21 cellular contexts compared by ENCODE assay signal in genomic region chr1:119766374-119766794, GRCh38. TPM values are rescaled to one million over a fixed set of nuclear protein-coding genes. Genes with fewer than 3 reads are reported as not detected.
DNase-seq lines count a peak whose midpoint lies in the region; ATAC-seq and TF ChIP-seq lines count a peak whose summit lies in the region.
"Had no signal": no experiment of that assay in that cellular context is flagged by ENCODE, and none has a peak within 500 bp of the region (broad histone marks: within the 10 kb centered on the region; RNA-seq: fewer than 3 reads in every experiment).

No MANE protein-coding gene starts in this region.

- 36 to 44% methylated on average over 4 of the region's 4 CpGs for WGBS in heart right ventricle, 2 donors

- H3K36me3 ChIP-seq in heart right ventricle: no peaks in the 10 kb centered on the region
- H3K36me3 ChIP-seq in mucosa of stomach (ENCODE audit: control insufficient read depth, insufficient read depth, low read length): no peaks in the 10 kb centered on the region
- H3K36me3 ChIP-seq: Peyer's patch had no signal

- DNase-seq in DMS53 (lab: John Stamatoyannopoulos, UW): peak; percentile 43
- no peak for DNase-seq in DMS53 treated with DMSO at 0.1 percent for 48 hours (lab: John Stamatoyannopoulos, UW; ENCODE audit: unreplicated experiment)
- DNase-seq in heart right ventricle: no peak
- peak in 28 of 49 donors; percentile 3 to 50 (median 14) for DNase-seq in substantia nigra (lab: John Stamatoyannopoulos, UW)
- no peak for DNase-seq in activated gamma-delta T cell treated with Interleukin-2 at 50 U/mL for 16 hours
- DNase-seq in NCI-H1092 treated with DMSO at 0.1 percent for 48 hours (lab: John Stamatoyannopoulos, UW): no peak
- DNase-seq: 8988T; activated naive CD4-positive, alpha-beta T cell treated with anti-CD3 and anti-CD28 coated beads, Interleukin-2, amount 50 U/mL, for 16 hours; COR-L47; effector CD8-positive, alpha-beta T cell; Kasumi-1; NCI-H1694; NCI-H526; Peyer's patch; stimulated activated CD4-positive, alpha-beta T cell treated with anti-CD3 and anti-CD28 coated beads, Interleukin-2, amount 100 ng/mL, for 48 hours had no signal

- H3K4me1 ChIP-seq in heart right ventricle (peaks cover 0 to 17% (median 10%) of the 10 kb centered on the region in 9 donors), mucosa of stomach (ENCODE audit: control insufficient read depth, insufficient read depth, low read length) (peaks cover 46% of the 10 kb centered on the region)

- intact Hi-C loops in heart right ventricle (cut with DNase I): no loop called here

- TF ChIP-seq CTCF in heart right ventricle (IDR thresholded peaks at IDR 0.05): no peak

- H3K4me3 ChIP-seq in heart right ventricle (peak overlapping the region in 2 of 10 donors; percentile 2 to 20), mucosa of stomach (ENCODE audit: low read length) (no peak overlapping the region)

- H3K27me3 ChIP-seq in heart right ventricle (no peaks in the 10 kb centered on the region), mucosa of stomach (ENCODE audit: control insufficient read depth, insufficient read depth, low read length) (no peaks in the 10 kb centered on the region)
- H3K27me3 ChIP-seq: Peyer's patch had no signal

- peak overlapping the region; percentile 25 for H3K9ac ChIP-seq in mucosa of stomach (ENCODE audit: low read length)

- H3K9me3 ChIP-seq in heart right ventricle (peaks cover 0 to 12% (median 0%) of the 10 kb centered on the region in 11 donors), mucosa of stomach (ENCODE audit: control insufficient read depth, low read length) (no peaks in the 10 kb centered on the region)
- H3K9me3 ChIP-seq: Peyer's patch had no signal

- ATAC-seq in heart right ventricle (peak in 6 of 8 donors; percentile 41 to 82 (median 70)), HG03280 (IDR thresholded peaks at IDR 0.05; ENCODE audit: unreplicated experiment) (no peak)

- H3K27ac ChIP-seq in heart right ventricle (peak overlapping the region in 9 of 10 donors; percentile 20 to 78 (median 50)), substantia nigra (ENCODE audit: low read depth, low read length, poor library complexity, severe bottlenecking) (no peak overlapping the region)

RNA-seq across cellular contexts. Expression of gene HMGCS2, which starts 2.3 kb away (rescaled TPM):
- total RNA-seq in heart right ventricle: 100 to 1,000 TPM in 2 of 10 donors, 10 to 100 TPM in 3, 1 to 10 TPM in 4, under 1 TPM in 1; 0.83 to 313 (median 11.2) TPM
- polyA plus RNA-seq in heart right ventricle: 10 to 100 TPM in 1 of 2 donors, 1 to 10 TPM in 1; 1.1 to 36.9 TPM
- total RNA-seq: fibroblast of villous mesenchyme, renal cortical epithelial cell had no signal

RNA-seq across cellular contexts. Expression of gene REG4, which starts 44.9 kb away (rescaled TPM):
- not detected for total RNA-seq in heart right ventricle
- polyA plus RNA-seq in heart right ventricle: not detected
- total RNA-seq: fibroblast of villous mesenchyme, H4, renal cortical epithelial cell, ureter had no signal

RNA-seq across cellular contexts. Expression of gene PHGDH, which starts 54.6 kb away (rescaled TPM):
- total RNA-seq in heart right ventricle: 1 to 10 TPM; 3.8 to 8.9 (median 5.0) TPM
- 10 to 100 TPM in 1 of 2 donors, 1 to 10 TPM in 1; 4.5 to 23.4 TPM for polyA plus RNA-seq in heart right ventricle

Comparison
In these comparisons a context has a peak if more than half of its experiments do, and no peak if none do; other contexts are left out.
1. DNase-seq: peak in DMS53 (single experiment) and substantia nigra (28 of 49); none in DMS53 treated with DMSO at 0.1 percent for 48 hours (single experiment), heart right ventricle (0 of 2), activated gamma-delta T cell treated with Interleukin-2 at 50 U/mL for 16 hours (single experiment) and NCI-H1092 treated with DMSO at 0.1 percent for 48 hours (single experiment).